Comparison of ENCODE assay signal across 2 cellular contexts in the genomic region with DNA sequence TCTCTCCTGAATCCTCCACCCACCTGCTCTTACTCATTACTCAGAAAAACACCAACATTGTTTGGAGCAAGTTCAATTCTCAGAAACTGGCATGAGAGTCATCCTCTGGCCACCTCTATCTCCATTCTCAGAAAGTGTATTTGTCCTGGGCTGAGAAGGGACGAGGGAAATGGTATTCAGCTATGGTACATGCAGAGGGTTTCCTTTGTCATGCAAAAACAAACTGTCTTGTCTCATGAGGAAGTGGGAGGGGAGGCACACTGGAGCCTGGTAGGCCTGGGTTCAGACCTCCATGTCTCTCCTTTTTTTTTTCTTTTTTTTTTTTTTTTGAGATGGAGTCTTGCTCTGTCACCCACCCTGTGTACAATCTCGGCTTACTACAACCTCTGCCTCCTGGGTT.
A peak's percentile ranks its signal among the peaks of the same experiment; 100 is the strongest.
TF ChIP-seq lines count a peak whose summit lies in the region.

No MANE protein-coding gene starts in this region.

TF ChIP-seq in K562, 482 proteins besides CTCF, POLR2A, EP300 and RAD21:
- TF ChIP-seq ZNF644 (tag; IDR thresholded peaks at IDR 0.05; ENCODE audit: low read depth) (no peak), EGR1 (conservative IDR thresholded peaks at IDR 0.05) (0 out of 2 replicates have a peak, but pooled peaks have one; percentile 11)

TF ChIP-seq in HepG2, 621 proteins besides CTCF, POLR2A, EP300 and RAD21:
- TF ChIP-seq, protein P1, sequence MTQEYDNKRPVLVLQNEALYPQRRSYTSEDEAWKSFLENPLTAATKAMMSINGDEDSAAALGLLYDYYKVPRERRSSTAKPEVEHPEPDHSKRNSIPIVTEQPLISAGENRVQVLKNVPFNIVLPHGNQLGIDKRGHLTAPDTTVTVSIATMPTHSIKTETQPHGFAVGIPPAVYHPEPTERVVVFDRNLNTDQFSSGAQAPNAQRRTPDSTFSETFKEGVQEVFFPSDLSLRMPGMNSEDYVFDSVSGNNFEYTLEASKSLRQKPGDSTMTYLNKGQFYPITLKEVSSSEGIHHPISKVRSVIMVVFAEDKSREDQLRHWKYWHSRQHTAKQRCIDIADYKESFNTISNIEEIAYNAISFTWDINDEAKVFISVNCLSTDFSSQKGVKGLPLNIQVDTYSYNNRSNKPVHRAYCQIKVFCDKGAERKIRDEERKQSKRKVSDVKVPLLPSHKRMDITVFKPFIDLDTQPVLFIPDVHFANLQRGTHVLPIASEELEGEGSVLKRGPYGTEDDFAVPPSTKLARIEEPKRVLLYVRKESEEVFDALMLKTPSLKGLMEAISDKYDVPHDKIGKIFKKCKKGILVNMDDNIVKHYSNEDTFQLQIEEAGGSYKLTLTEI (CRISPR knock-in tag; conservative IDR thresholded peaks at IDR 0.05), result no peak
- TF ChIP-seq, protein P2, sequence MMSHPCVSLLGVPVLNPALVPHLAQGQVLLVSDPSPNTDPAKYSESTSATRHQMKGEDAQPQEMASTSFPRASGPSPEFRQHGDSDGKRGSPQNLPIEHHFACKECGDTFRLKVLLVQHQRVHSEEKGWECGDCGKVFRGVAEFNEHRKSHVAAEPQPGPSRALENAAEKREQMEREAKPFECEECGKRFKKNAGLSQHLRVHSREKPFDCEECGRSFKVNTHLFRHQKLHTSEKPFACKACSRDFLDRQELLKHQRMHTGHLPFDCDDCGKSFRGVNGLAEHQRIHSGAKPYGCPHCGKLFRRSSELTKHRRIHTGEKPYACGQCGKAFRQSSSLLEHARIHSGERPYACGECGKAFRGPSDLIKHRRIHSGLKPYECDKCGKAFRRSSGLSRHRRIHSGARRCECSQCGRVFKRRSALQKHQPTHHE (CRISPR knock-in tag; IDR thresholded peaks at IDR 0.05; ENCODE audit: borderline replicate concordance), result no peak
- TF ChIP-seq CBX2 (IDR thresholded peaks at IDR 0.05; ENCODE audit: low read depth, low read length), result no peak
- TF ChIP-seq CBX2 (CRISPR knock-in tag; IDR thresholded peaks at IDR 0.05; ENCODE audit: low read depth), result no peak
- no peak for TF ChIP-seq KLF13 (CRISPR knock-in tag; IDR thresholded peaks at IDR 0.05)
- TF ChIP-seq TRIM24 (CRISPR knock-in tag; IDR thresholded peaks at IDR 0.05), result no peak
- TF ChIP-seq, protein P3, sequence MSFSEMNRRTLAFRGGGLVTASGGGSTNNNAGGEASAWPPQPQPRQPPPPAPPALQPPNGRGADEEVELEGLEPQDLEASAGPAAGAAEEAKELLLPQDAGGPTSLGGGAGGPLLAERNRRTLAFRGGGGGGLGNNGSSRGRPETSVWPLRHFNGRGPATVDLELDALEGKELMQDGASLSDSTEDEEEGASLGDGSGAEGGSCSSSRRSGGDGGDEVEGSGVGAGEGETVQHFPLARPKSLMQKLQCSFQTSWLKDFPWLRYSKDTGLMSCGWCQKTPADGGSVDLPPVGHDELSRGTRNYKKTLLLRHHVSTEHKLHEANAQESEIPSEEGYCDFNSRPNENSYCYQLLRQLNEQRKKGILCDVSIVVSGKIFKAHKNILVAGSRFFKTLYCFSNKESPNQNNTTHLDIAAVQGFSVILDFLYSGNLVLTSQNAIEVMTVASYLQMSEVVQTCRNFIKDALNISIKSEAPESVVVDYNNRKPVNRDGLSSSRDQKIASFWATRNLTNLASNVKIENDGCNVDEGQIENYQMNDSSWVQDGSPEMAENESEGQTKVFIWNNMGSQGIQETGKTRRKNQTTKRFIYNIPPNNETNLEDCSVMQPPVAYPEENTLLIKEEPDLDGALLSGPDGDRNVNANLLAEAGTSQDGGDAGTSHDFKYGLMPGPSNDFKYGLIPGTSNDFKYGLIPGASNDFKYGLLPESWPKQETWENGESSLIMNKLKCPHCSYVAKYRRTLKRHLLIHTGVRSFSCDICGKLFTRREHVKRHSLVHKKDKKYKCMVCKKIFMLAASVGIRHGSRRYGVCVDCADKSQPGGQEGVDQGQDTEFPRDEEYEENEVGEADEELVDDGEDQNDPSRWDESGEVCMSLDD (CRISPR knock-in tag; IDR thresholded peaks at IDR 0.05; ENCODE audit: borderline replicate concordance), result no peak
- no peak for TF ChIP-seq ZFP82 (CRISPR knock-in tag; IDR thresholded peaks at IDR 0.05; ENCODE audit: borderline replicate concordance)
- TF ChIP-seq SIX1 (CRISPR knock-in tag; IDR thresholded peaks at IDR 0.05; ENCODE audit: borderline replicate concordance), result no peak
- TF ChIP-seq HNRNPL (IDR thresholded peaks at IDR 0.05; ENCODE audit: low read depth, low read length), result no peak
- TF ChIP-seq, protein P4, sequence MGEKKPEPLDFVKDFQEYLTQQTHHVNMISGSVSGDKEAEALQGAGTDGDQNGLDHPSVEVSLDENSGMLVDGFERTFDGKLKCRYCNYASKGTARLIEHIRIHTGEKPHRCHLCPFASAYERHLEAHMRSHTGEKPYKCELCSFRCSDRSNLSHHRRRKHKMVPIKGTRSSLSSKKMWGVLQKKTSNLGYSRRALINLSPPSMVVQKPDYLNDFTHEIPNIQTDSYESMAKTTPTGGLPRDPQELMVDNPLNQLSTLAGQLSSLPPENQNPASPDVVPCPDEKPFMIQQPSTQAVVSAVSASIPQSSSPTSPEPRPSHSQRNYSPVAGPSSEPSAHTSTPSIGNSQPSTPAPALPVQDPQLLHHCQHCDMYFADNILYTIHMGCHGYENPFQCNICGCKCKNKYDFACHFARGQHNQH (CRISPR knock-in tag; IDR thresholded peaks at IDR 0.05), result no peak
- TF ChIP-seq, protein P5, sequence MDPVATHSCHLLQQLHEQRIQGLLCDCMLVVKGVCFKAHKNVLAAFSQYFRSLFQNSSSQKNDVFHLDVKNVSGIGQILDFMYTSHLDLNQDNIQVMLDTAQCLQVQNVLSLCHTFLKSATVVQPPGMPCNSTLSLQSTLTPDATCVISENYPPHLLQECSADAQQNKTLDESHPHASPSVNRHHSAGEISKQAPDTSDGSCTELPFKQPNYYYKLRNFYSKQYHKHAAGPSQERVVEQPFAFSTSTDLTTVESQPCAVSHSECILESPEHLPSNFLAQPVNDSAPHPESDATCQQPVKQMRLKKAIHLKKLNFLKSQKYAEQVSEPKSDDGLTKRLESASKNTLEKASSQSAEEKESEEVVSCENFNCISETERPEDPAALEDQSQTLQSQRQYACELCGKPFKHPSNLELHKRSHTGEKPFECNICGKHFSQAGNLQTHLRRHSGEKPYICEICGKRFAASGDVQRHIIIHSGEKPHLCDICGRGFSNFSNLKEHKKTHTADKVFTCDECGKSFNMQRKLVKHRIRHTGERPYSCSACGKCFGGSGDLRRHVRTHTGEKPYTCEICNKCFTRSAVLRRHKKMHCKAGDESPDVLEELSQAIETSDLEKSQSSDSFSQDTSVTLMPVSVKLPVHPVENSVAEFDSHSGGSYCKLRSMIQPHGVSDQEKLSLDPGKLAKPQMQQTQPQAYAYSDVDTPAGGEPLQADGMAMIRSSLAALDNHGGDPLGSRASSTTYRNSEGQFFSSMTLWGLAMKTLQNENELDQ (CRISPR knock-in tag; IDR thresholded peaks at IDR 0.05; ENCODE audit: borderline replicate concordance), result no peak
- no peak for TF ChIP-seq POLR2AphosphoS5 (IDR thresholded peaks at IDR 0.05; ENCODE audit: low read depth, low read length)
